In genomic region chr6:94658929-94659328, GRCh38 we compare ENCODE assay signal across 6 cellular contexts.
"Had no signal": no experiment of that assay in that cellular context is flagged by ENCODE, and none has a peak within 500 bp of the region (broad histone marks: within the 10 kb centered on the region; RNA-seq: fewer than 3 reads in every experiment).

No MANE protein-coding gene starts in this region.

- H3K27ac ChIP-seq: HL-60 had no signal

- H3K27me3 Mint-ChIP-seq: IgD-negative memory B cell had no signal

- H3K36me3 Mint-ChIP-seq: IgD-negative memory B cell had no signal

- ATAC-seq: HepG2, K562 had no signal

- H3K27ac Mint-ChIP-seq: IgD-negative memory B cell had no signal

- H3K4me3 ChIP-seq: K562 had no signal

- DNase-seq: IMR-90, KBM-7 had no signal

- H3K4me1 Mint-ChIP-seq: IgD-negative memory B cell had no signal

- H3K4me3 Mint-ChIP-seq: IgD-negative memory B cell had no signal
